ENCODE assay signal across 17 cellular contexts in the genomic region with DNA sequence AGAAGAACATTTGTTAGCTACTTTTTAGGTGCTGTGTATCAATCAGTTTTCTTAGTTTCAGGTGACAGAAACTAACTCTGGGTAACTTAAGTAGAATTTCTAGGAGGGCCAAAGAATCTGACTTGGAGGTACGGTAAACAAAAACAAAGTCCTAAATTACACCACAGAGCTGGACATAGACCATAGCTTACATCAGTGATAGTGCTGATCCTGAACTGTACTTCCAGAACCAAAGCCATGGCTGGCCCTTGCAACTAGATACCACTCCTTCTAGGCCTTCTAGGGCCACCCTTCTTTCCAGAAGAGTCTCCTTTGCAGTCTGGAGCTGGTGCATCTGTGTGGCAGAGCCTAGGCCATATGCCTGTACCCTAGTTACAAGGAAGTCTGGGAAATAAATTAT.
DNase-seq lines count a peak whose midpoint lies in the region; ATAC-seq and TF ChIP-seq lines count a peak whose summit lies in the region.
"Had no signal": no experiment of that assay in that cellular context is flagged by ENCODE, and none has a peak within 500 bp of the region (broad histone marks: within the 10 kb centered on the region; RNA-seq: fewer than 3 reads in every experiment).

No MANE protein-coding gene starts in this region.

- H3K9me3 ChIP-seq in CD4-positive, CD25-positive, alpha-beta regulatory T cell (ENCODE audit: control insufficient read depth in 2 of 2, low read length in 2 of 2): no peaks in the 10 kb centered on the region
- no peaks in the 10 kb centered on the region for H3K9me3 ChIP-seq in GM23248 (ENCODE audit: low read depth)
- no peaks in the 10 kb centered on the region for H3K9me3 ChIP-seq in psoas muscle
- H3K9me3 ChIP-seq: HAP-1 had no signal

- no peak for ATAC-seq in CD4-positive, CD25-positive, alpha-beta regulatory T cell (ENCODE audit: low read depth in 2 of 2)
- ATAC-seq in psoas muscle: peak in 1 of 4 donors; percentile 55
- no peak for ATAC-seq in HG02852 (IDR thresholded peaks at IDR 0.05; ENCODE audit: unreplicated experiment)

- H3K4me1 Mint-ChIP-seq in CD4-positive, CD25-positive, alpha-beta regulatory T cell: peaks cover 17 to 25% (median 23%) of the 10 kb centered on the region in 4 donors
- peaks cover 54% of the 10 kb centered on the region for H3K4me1 Mint-ChIP-seq in chondrocyte (ENCODE audit: low read depth)
- H3K4me1 Mint-ChIP-seq in activated CD4-positive, alpha-beta T cell treated with anti-CD3 and anti-CD28 coated beads, Interleukin-2, amount 10 ng/mL, durations not matched to agents 7 days and 5 days: peaks cover 14% of the 10 kb centered on the region

- H3K27ac ChIP-seq in CD4-positive, CD25-positive, alpha-beta regulatory T cell (ENCODE audit: insufficient read depth, low read length, poor library complexity, severe bottlenecking): no peak overlapping the region
- H3K27ac ChIP-seq in GM23248 (peak overlapping the region; percentile 56; the same call in 1 of the 2 replicates), psoas muscle (peak overlapping the region; percentile 20)

- TF ChIP-seq CTCF in chondrocyte (IDR thresholded peaks at IDR 0.05) (no peak), psoas muscle (IDR thresholded peaks at IDR 0.05) (no peak)

- peaks cover 11% of the 10 kb centered on the region for H3K4me1 ChIP-seq in CD4-positive, CD25-positive, alpha-beta regulatory T cell (ENCODE audit: control insufficient read depth, insufficient read depth, low read length, poor library complexity, severe bottlenecking)
- H3K4me1 ChIP-seq in GM23248 (ENCODE audit: insufficient read depth) (peaks cover 19% of the 10 kb centered on the region), psoas muscle (peaks cover 16% of the 10 kb centered on the region)
- H3K4me1 ChIP-seq: HAP-1 had no signal

- in situ Hi-C loops in GM23248 (cut with MboI): no loop called here

- intact Hi-C loops in psoas muscle (cut with DNase I): no loop called here

- H3K79me2 ChIP-seq in GM23248 (ENCODE audit: insufficient read depth): no peaks in the 10 kb centered on the region

- no peak overlapping the region for H2AFZ ChIP-seq in GM23248

- no peaks in the 10 kb centered on the region for H3K9me2 ChIP-seq in GM23248 (ENCODE audit: insufficient read depth)

- WGBS in GM23248 (ENCODE audit: low coverage in 1 of 2, low lambda C conversion rate in 2 of 2, missing lambda C conversion rate in 2 of 2), 2 experiments: 59 to 79% methylated on average over 1 of the region's 1 CpG
- WGBS in psoas muscle, 3 donors: 23 to 63% (median 29%) methylated on average over 1 of the region's 1 CpG

- no peaks in the 10 kb centered on the region for H3K27me3 Mint-ChIP-seq in CD4-positive, CD25-positive, alpha-beta regulatory T cell
- no peaks in the 10 kb centered on the region for H3K27me3 Mint-ChIP-seq in chondrocyte (ENCODE audit: low read depth)
- no peaks in the 10 kb centered on the region for H3K27me3 Mint-ChIP-seq in activated CD4-positive, alpha-beta T cell treated with anti-CD3 and anti-CD28 coated beads, Interleukin-2, amount 10 ng/mL, durations not matched to agents 7 days and 5 days
- H3K27me3 Mint-ChIP-seq: B cell; CD4-positive, alpha-beta memory T cell had no signal

- H3K36me3 ChIP-seq in CD4-positive, CD25-positive, alpha-beta regulatory T cell (ENCODE audit: control insufficient read depth, insufficient read depth, low read length): peaks cover 6% of the 10 kb centered on the region
- H3K36me3 ChIP-seq in GM23248 (ENCODE audit: low read depth) (no peaks in the 10 kb centered on the region), psoas muscle (ENCODE audit: insufficient read depth in 1 of 2, low read depth in 1 of 2) (no peaks in the 10 kb centered on the region)
- H3K36me3 ChIP-seq: HAP-1 had no signal

- H3K4me3 Mint-ChIP-seq in CD4-positive, CD25-positive, alpha-beta regulatory T cell: no peak overlapping the region
- H3K4me3 Mint-ChIP-seq in chondrocyte (ENCODE audit: unreplicated experiment): no peak overlapping the region
- H3K4me3 Mint-ChIP-seq in activated CD4-positive, alpha-beta T cell treated with anti-CD3 and anti-CD28 coated beads, Interleukin-2, amount 10 ng/mL, durations not matched to agents 7 days and 5 days: no peak overlapping the region
- H3K4me3 Mint-ChIP-seq: B cell; CD4-positive, alpha-beta memory T cell had no signal

- H3K4me3 ChIP-seq in CD4-positive, CD25-positive, alpha-beta regulatory T cell (ENCODE audit: low read depth, low read length): no peak overlapping the region
- no peak overlapping the region for H3K4me3 ChIP-seq in GM23248
- H3K4me3 ChIP-seq in psoas muscle: no peak overlapping the region
- H3K4me3 ChIP-seq: HAP-1 had no signal

- peaks cover 0 to under 1% (median 0%) of the 10 kb centered on the region in 7 donors for H3K9me3 Mint-ChIP-seq in CD4-positive, CD25-positive, alpha-beta regulatory T cell
- H3K9me3 Mint-ChIP-seq in chondrocyte (ENCODE audit: low read depth): no peaks in the 10 kb centered on the region
- H3K9me3 Mint-ChIP-seq in activated CD4-positive, alpha-beta T cell treated with anti-CD3 and anti-CD28 coated beads, Interleukin-2, amount 10 ng/mL, durations not matched to agents 7 days and 5 days: peaks cover 3% of the 10 kb centered on the region
- H3K9me3 Mint-ChIP-seq: CD4-positive, alpha-beta memory T cell had no signal

- H3K27me3 ChIP-seq in CD4-positive, CD25-positive, alpha-beta regulatory T cell (ENCODE audit: control insufficient read depth, insufficient read depth, low read length): no peaks in the 10 kb centered on the region
- H3K27me3 ChIP-seq in GM23248 (replicated peaks; ENCODE audit: insufficient read depth) (no peaks in the 10 kb centered on the region), psoas muscle (ENCODE audit: insufficient read depth in 3 of 3, low read length in 2 of 3) (no peaks in the 10 kb centered on the region)

- H3K27ac Mint-ChIP-seq in CD4-positive, CD25-positive, alpha-beta regulatory T cell: peak overlapping the region in 2 of 3 donors; percentile 14 to 56
- peak overlapping the region; percentile 95 for H3K27ac Mint-ChIP-seq in chondrocyte (ENCODE audit: unreplicated experiment)
- no peak overlapping the region for H3K27ac Mint-ChIP-seq in activated CD4-positive, alpha-beta T cell treated with anti-CD3 and anti-CD28 coated beads, Interleukin-2, amount 10 ng/mL, durations not matched to agents 7 days and 5 days
- H3K27ac Mint-ChIP-seq: B cell had no signal

- POLR2A ChIA-PET in activated CD4-positive, alpha-beta T cell treated with anti-CD3 and anti-CD28 coated beads, Interleukin-2, amount 10 ng/mL, durations not matched to agents 7 days and 5 days (lab: Charles Lee): no interaction called here

- CTCF ChIA-PET in activated CD4-positive, alpha-beta T cell treated with anti-CD3 and anti-CD28 coated beads, Interleukin-2, amount 10 ng/mL, durations not matched to agents 7 days and 5 days (lab: Charles Lee): interaction anchor here (0.6 kb wide), 1 partner anchor 108 kb away, joined by 3 read pairs; no protein-coding TSS in a partner anchor

- no peaks in the 10 kb centered on the region for H4K20me1 ChIP-seq in GM23248 (ENCODE audit: insufficient read depth)

- H3F3A ChIP-seq in GM23248 (ENCODE audit: insufficient read depth): peaks cover 10% of the 10 kb centered on the region

- H3K36me3 Mint-ChIP-seq in CD4-positive, CD25-positive, alpha-beta regulatory T cell: peaks cover 8% of the 10 kb centered on the region
- H3K36me3 Mint-ChIP-seq in chondrocyte (ENCODE audit: low read depth): peaks cover 3% of the 10 kb centered on the region
- H3K36me3 Mint-ChIP-seq in activated CD4-positive, alpha-beta T cell treated with anti-CD3 and anti-CD28 coated beads, Interleukin-2, amount 10 ng/mL, durations not matched to agents 7 days and 5 days (ENCODE audit: low read depth): peaks cover 28% of the 10 kb centered on the region

- no peak overlapping the region for H3K4me2 ChIP-seq in GM23248 (ENCODE audit: unreplicated experiment)

- DNase-seq in CD4-positive, CD25-positive, alpha-beta regulatory T cell: no peak
- DNase-seq in GM23248 (no peak), chondrocyte (ENCODE audit: low spot score) (no peak), psoas muscle (no peak), NCI-H2227 (lab: John Stamatoyannopoulos, UW; ENCODE audit: unreplicated experiment) (no peak), DMS53 (lab: John Stamatoyannopoulos, UW) (no peak)
- DNase-seq in activated CD4-positive, alpha-beta T cell treated with anti-CD3 and anti-CD28 coated beads, Interleukin-2, amount 10 ng/mL, durations not matched to agents 7 days and 5 days: no peak
- DNase-seq: ACHN; C1 segment of cervical spinal cord; CD4-positive, alpha-beta memory T cell; COR-L47; DMS153; DND-41; GDM1 had no signal

- no peak overlapping the region for H3K9ac ChIP-seq in GM23248
